Comparison of ENCODE assay signal across 8 cellular contexts in the genomic region with DNA sequence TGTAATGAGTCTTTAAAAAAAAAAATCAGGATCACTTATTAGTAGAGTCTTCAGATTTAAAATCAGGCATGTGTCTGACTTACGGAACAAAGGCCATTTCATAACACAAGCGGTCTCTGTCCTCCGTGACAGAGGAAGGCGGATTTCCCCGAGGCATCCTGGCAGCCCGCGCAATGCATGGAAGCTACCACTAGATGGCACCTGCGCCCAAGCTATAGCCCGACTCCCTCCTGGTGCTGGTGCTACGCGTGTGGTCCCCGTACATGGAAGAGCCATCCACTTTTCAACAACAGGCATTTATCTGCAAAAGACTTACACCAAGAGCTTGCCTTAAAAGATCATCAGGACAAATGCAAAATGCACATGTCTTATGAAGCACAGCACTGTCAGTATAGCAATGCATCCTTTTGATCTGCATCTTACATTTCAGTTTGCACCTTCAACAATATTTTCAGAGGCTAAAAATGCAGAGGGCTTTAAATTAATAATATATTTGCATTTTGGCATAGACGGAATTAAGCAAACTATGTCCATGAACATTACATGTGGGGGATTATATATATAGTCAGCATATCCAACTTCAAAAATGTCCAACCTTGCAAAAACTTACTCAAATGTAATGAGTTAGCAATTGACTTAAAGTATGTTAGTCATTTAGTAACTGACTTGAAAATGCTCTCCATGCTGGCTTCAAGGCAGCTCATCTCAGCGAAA.
DNase-seq lines count a peak whose midpoint lies in the region; ATAC-seq and TF ChIP-seq lines count a peak whose summit lies in the region.

No MANE protein-coding gene starts in this region.

- no peaks in the 10 kb centered on the region for H3K9me3 Mint-ChIP-seq in CD4-positive, alpha-beta T cell

- H3K36me3 Mint-ChIP-seq in CD4-positive, alpha-beta T cell (ENCODE audit: low read depth), result no peaks in the 10 kb centered on the region

- peaks cover 9% of the 10 kb centered on the region for H3K4me1 ChIP-seq in lower lobe of right lung

- peaks cover 26% of the 10 kb centered on the region for H3K4me1 Mint-ChIP-seq in CD4-positive, alpha-beta T cell (ENCODE audit: low read depth)

- peak; percentile 97 for TF ChIP-seq CTCF in CD4-positive, alpha-beta T cell (IDR thresholded peaks at IDR 0.05)
- TF ChIP-seq CTCF in lower lobe of right lung (IDR thresholded peaks at IDR 0.05), result peak; percentile 97

- no peaks in the 10 kb centered on the region for H3K36me3 ChIP-seq in lower lobe of right lung

- DNase-seq in CD4-positive, alpha-beta T cell, result peak; percentile 57 to 82 (median 70)
- peak; percentile 80 for DNase-seq in NCI-H748 (lab: John Stamatoyannopoulos, UW; ENCODE audit: unreplicated experiment)
- peak; percentile 73 to 78 for DNase-seq in activated CD4-positive, alpha-beta T cell treated with anti-CD3 and anti-CD28 coated beads, Interleukin-2, amount 50 U/mL, for 4 hours
- peak; percentile 47 to 65 for DNase-seq in dermis microvascular lymphatic vessel endothelial cell (ENCODE audit: low read depth in 2 of 2)
- peak; percentile 88 for DNase-seq in lower lobe of right lung
- DNase-seq in stimulated activated CD8-positive, alpha-beta memory T cell treated with anti-CD3 and anti-CD28 coated beads, Interleukin-12 subunit alpha, Interleukin-12 subunit beta, amount 100 ng/mL, for 24 hours (ENCODE audit: extremely low read depth), result peak; percentile 40

- H3K27ac ChIP-seq in CD4-positive, alpha-beta T cell (ENCODE audit: low read depth, low read length), result no peak overlapping the region
- H3K27ac ChIP-seq in lower lobe of right lung, result no peak overlapping the region

- no peaks in the 10 kb centered on the region for H3K9me3 ChIP-seq in CD4-positive, alpha-beta T cell (ENCODE audit: control insufficient read depth, low read length)
- H3K9me3 ChIP-seq in lower lobe of right lung, result no peaks in the 10 kb centered on the region

- intact Hi-C loops in CD4-positive, alpha-beta T cell (cut with DNase I, micrococcal nuclease), result loop anchor here (1.0 to 5.0 kb wide), 5 partner anchors 221 to 403 kb away; no protein-coding TSS in a partner anchor
- intact Hi-C loops in lower lobe of right lung (cut with DNase I), result no loop called here

- H3K27ac Mint-ChIP-seq in CD4-positive, alpha-beta T cell, result no peak overlapping the region

- H3K27me3 Mint-ChIP-seq in CD4-positive, alpha-beta T cell, result no peaks in the 10 kb centered on the region

- no peaks in the 10 kb centered on the region for H3K27me3 ChIP-seq in CD4-positive, alpha-beta T cell (ENCODE audit: control insufficient read depth, insufficient read depth, low read length)
- no peaks in the 10 kb centered on the region for H3K27me3 ChIP-seq in lower lobe of right lung (ENCODE audit: low read depth)

- H3K4me3 ChIP-seq in lower lobe of right lung, result no peak overlapping the region

- POLR2A ChIA-PET in CD4-positive, alpha-beta T cell (lab: Charles Lee), result interaction anchor here (0.7 to 1.1 kb wide), 3 partner anchors 21 to 404 kb away, joined by 3 read pairs; no protein-coding TSS in a partner anchor

- H3K4me3 Mint-ChIP-seq in CD4-positive, alpha-beta T cell, result no peak overlapping the region

- peak; percentile 94 for ATAC-seq in CD4-positive, alpha-beta T cell (ENCODE audit: poor library complexity)
- ATAC-seq in GM19395 (IDR thresholded peaks at IDR 0.05; ENCODE audit: unreplicated experiment) (peak; percentile 95), HG03457 (IDR thresholded peaks at IDR 0.05; ENCODE audit: unreplicated experiment) (peak; percentile 88), lower lobe of right lung (peak; percentile 92)

- CTCF ChIA-PET in CD4-positive, alpha-beta T cell (lab: Charles Lee), result interaction anchor here (0.7 to 3.0 kb wide), 10 partner anchors 10 to 323 kb away, joined by 3 to 26 read pairs (median 4); no protein-coding TSS in a partner anchor
